Comparison of ENCODE assay signal across 8 cellular contexts in genomic region chr19:52748336-52748950, GRCh38. TPM values are rescaled to one million over a fixed set of nuclear protein-coding genes. Genes with fewer than 3 reads are reported as not detected.
DNase-seq lines count a peak whose midpoint lies in the region; ATAC-seq, FAIRE-seq and TF ChIP-seq lines count a peak whose summit lies in the region.

No MANE protein-coding gene starts in this region.

- peak overlapping the region; percentile 59 to 74 for H3K4me3 Mint-ChIP-seq in H9

- H3K79me1 ChIP-seq in H9 (ENCODE audit: insufficient read depth, low read depth, low read length, poor library complexity, severe bottlenecking): no peaks in the 10 kb centered on the region

- no peaks in the 10 kb centered on the region for H3K9me3 Mint-ChIP-seq in H9

- H3K27ac Mint-ChIP-seq in H9: no peak overlapping the region

- H3K23me2 ChIP-seq in H9 (ENCODE audit: insufficient read length, low read depth, low read length, poor library complexity, severe bottlenecking): peaks cover 3% of the 10 kb centered on the region

- H3K36me3 Mint-ChIP-seq in H9 (ENCODE audit: insufficient read depth in 1 of 3, low read depth in 3 of 3): no peaks in the 10 kb centered on the region

- peaks cover 2 to 16% of the 10 kb centered on the region in 2 experiments for H3K4me1 Mint-ChIP-seq in H9

- H4K8ac ChIP-seq in H9 (replicated peaks; ENCODE audit: insufficient read length, low read depth, low read length): no peak overlapping the region

- H3K4me3 ChIP-seq in AG04450 (ENCODE audit: low read depth, low read length) (no peak overlapping the region), ascending aorta (no peak overlapping the region), keratinocyte (ENCODE audit: control insufficient read depth in 2 of 3, extremely low read depth in 1 of 3, insufficient read depth in 2 of 3, low read depth in 1 of 3, low read length in 3 of 3) (no peak overlapping the region), upper lobe of left lung (no peak overlapping the region)

- no peak overlapping the region for H3K18ac ChIP-seq in H9 (ENCODE audit: insufficient read length, low read depth, low read length)

- no peaks in the 10 kb centered on the region for H3K9me1 ChIP-seq in keratinocyte (ENCODE audit: control insufficient read depth, extremely low read depth, insufficient read depth, low read length)

- H2AFZ ChIP-seq in H9 (ENCODE audit: low read length): peak overlapping the region; percentile 99
- H2AFZ ChIP-seq in keratinocyte (ENCODE audit: control insufficient read depth, low read length): no peak overlapping the region

- no peak for ATAC-seq in upper lobe of left lung (ENCODE audit: low FRiP score in 2 of 2)

- H4K91ac ChIP-seq in H9 (ENCODE audit: insufficient read length, low read depth, low read length): no peak overlapping the region

- H3K27me3 Mint-ChIP-seq in H9 (ENCODE audit: low read depth): peaks cover 6% of the 10 kb centered on the region; the same call in 1 of the 2 replicates

- no peak for TF ChIP-seq POLR2A in upper lobe of left lung (IDR thresholded peaks at IDR 0.05)

- no peaks in the 10 kb centered on the region for H4K20me1 ChIP-seq in H9 (ENCODE audit: control insufficient read depth, insufficient read depth, insufficient read length)
- no peaks in the 10 kb centered on the region for H4K20me1 ChIP-seq in keratinocyte (ENCODE audit: control insufficient read depth, extremely low read depth, insufficient read depth, low read length)

- no peak overlapping the region for H4K5ac ChIP-seq in H9 (ENCODE audit: insufficient read length, low read depth, low read length)

- H3K27ac ChIP-seq in AG04450 (ENCODE audit: low read depth, low read length): no peak overlapping the region
- no peak overlapping the region for H3K27ac ChIP-seq in H9 (ENCODE audit: insufficient read length, low read depth, low read length)
- no peak overlapping the region for H3K27ac ChIP-seq in ascending aorta
- no peak overlapping the region for H3K27ac ChIP-seq in keratinocyte (ENCODE audit: control insufficient read depth, insufficient read depth, low read length)
- H3K27ac ChIP-seq in upper lobe of left lung: no peak overlapping the region

- no peak overlapping the region for H3K4ac ChIP-seq in H9 (ENCODE audit: low read depth, low read length)

- H3K23ac ChIP-seq in H9 (ENCODE audit: insufficient read length, low read depth, low read length): no peak overlapping the region

- no peak overlapping the region for H2AK5ac ChIP-seq in H9 (ENCODE audit: insufficient read length, low read length)

- POLR2A ChIA-PET in AG04450 (lab: Yijun Ruan, JAX): no interaction called here

- H3K9ac ChIP-seq in H9 (ENCODE audit: extremely low read depth, insufficient read length, low read length) (peak overlapping the region; percentile 30), keratinocyte (ENCODE audit: control insufficient read depth, extremely low read depth, insufficient read depth, low read length) (no peak overlapping the region)

- WGBS in H9 (ENCODE audit: extremely low coverage, insufficient read length, low lambda C conversion rate): no CpG with 5 or more reads among the region's 8 CpGs
- 26 to 31% methylated on average over 8 of the region's 8 CpGs for WGBS in upper lobe of left lung, 2 donors

- H3K56ac ChIP-seq in H9 (ENCODE audit: insufficient read length, low read depth, low read length): no peak overlapping the region

- no peak overlapping the region for H2BK12ac ChIP-seq in H9 (ENCODE audit: insufficient read length, low read depth, low read length)

- no peak overlapping the region; the same call in 1 of the 2 replicates for H3K14ac ChIP-seq in H9 (ENCODE audit: insufficient read depth, low read length)

- FAIRE-seq in keratinocyte (lab: Jason Lieb, UNC): no peak

- no peak overlapping the region for H2BK20ac ChIP-seq in H9 (ENCODE audit: low read depth, low read length, poor library complexity, severe bottlenecking)

- TF ChIP-seq EP300 in upper lobe of left lung (IDR thresholded peaks at IDR 0.05): no peak

- H3K36me3 ChIP-seq in ascending aorta: no peaks in the 10 kb centered on the region
- H3K36me3 ChIP-seq in keratinocyte (ENCODE audit: control insufficient read depth in 2 of 2, extremely low read depth in 1 of 2, insufficient read depth in 2 of 2, low read length in 2 of 2): no peaks in the 10 kb centered on the region
- no peaks in the 10 kb centered on the region for H3K36me3 ChIP-seq in upper lobe of left lung

- no peak for DNase-seq in AG04450 (ENCODE audit: low read depth, low spot score)
- no peak for DNase-seq in H9
- DNase-seq in ascending aorta (ENCODE audit: low spot score in 2 of 2): no peak
- DNase-seq in keratinocyte (ENCODE audit: low read depth, low spot score): no peak
- no peak for DNase-seq in upper lobe of left lung
- no peak for DNase-seq in NCI-H1436 treated with DMSO at 0.1 percent for 48 hours (lab: John Stamatoyannopoulos, UW)
- DNase-seq in SKM-1 treated with dmso at 0.1 percent for 144 hours (lab: John Stamatoyannopoulos, UW; ENCODE audit: unreplicated experiment): no peak
- no peak for DNase-seq in activated naive CD4-positive, alpha-beta T cell (lab: John Stamatoyannopoulos, UW)

- dilution Hi-C loops in keratinocyte (cut with MboI; ENCODE audit: extremely low pct_ligation_motif_present, low sequenced_read_pairs): no loop called here

- H3K27me3 ChIP-seq in AG04450 (ENCODE audit: control insufficient read depth, insufficient read depth, low read length): no peaks in the 10 kb centered on the region
- no peaks in the 10 kb centered on the region for H3K27me3 ChIP-seq in H9 (ENCODE audit: insufficient read depth, low read length)
- no peaks in the 10 kb centered on the region for H3K27me3 ChIP-seq in ascending aorta
- no peaks in the 10 kb centered on the region for H3K27me3 ChIP-seq in keratinocyte (ENCODE audit: control insufficient read depth, extremely low read depth, insufficient read depth, low read length)
- H3K27me3 ChIP-seq in upper lobe of left lung: no peaks in the 10 kb centered on the region

- H3K9me3 ChIP-seq in AG04450 (ENCODE audit: control insufficient read depth, insufficient read depth, low read length) (peaks cover 8% of the 10 kb centered on the region), H9 (ENCODE audit: control insufficient read depth, low read depth, low read length) (no peaks in the 10 kb centered on the region), ascending aorta (no peaks in the 10 kb centered on the region), keratinocyte (ENCODE audit: control insufficient read depth, low read depth, low read length) (no peaks in the 10 kb centered on the region), upper lobe of left lung (no peaks in the 10 kb centered on the region)

- intact Hi-C loops in ascending aorta (cut with DNase I): no loop called here

- no peak overlapping the region for H3T11ph ChIP-seq in H9 (ENCODE audit: low read length)

- CTCF ChIA-PET in AG04450 (lab: Charles Lee): no interaction called here

- H2BK15ac ChIP-seq in H9 (ENCODE audit: low read depth, low read length): no peak overlapping the region

- H3K4me1 ChIP-seq in H9 (ENCODE audit: insufficient read depth, low read length): no peaks in the 10 kb centered on the region
- H3K4me1 ChIP-seq in ascending aorta: no peaks in the 10 kb centered on the region
- no peaks in the 10 kb centered on the region for H3K4me1 ChIP-seq in keratinocyte (ENCODE audit: control insufficient read depth, extremely low read depth, insufficient read depth, low read length)
- no peaks in the 10 kb centered on the region for H3K4me1 ChIP-seq in upper lobe of left lung

- TF ChIP-seq CTCF in AG04450 (IDR thresholded peaks at IDR 0.05; ENCODE audit: low read depth, low read length) (peak; percentile 28; the same call in 1 of the 2 replicates), H9 (conservative IDR thresholded peaks at IDR 0.05) (peak; percentile 73), ascending aorta (IDR thresholded peaks at IDR 0.05) (peak; percentile 21 to 57 (median 30)), keratinocyte (optimal IDR thresholded peaks at IDR 0.05 in 1 of 3, IDR thresholded peaks at IDR 0.05 in 1 of 3, conservative IDR thresholded peaks at IDR 0.05 in 1 of 3; ENCODE audit: extremely low read depth in 1 of 3, insufficient read depth in 2 of 3, low read length in 3 of 3) (peak in 2 of 3 experiments; percentile 16 to 21), upper lobe of left lung (IDR thresholded peaks at IDR 0.05) (peak; percentile 28 to 65 (median 48))

- H2BK5ac ChIP-seq in H9 (ENCODE audit: insufficient read length, low read length): no peak overlapping the region

- H3K79me2 ChIP-seq in H9 (ENCODE audit: insufficient read depth, low read length): no peaks in the 10 kb centered on the region
- no peaks in the 10 kb centered on the region for H3K79me2 ChIP-seq in keratinocyte (ENCODE audit: control insufficient read depth, insufficient read depth, low read length)

- H2BK120ac ChIP-seq in H9 (ENCODE audit: low read depth, low read length, poor library complexity, severe bottlenecking): no peak overlapping the region

- peak overlapping the region; percentile 72 for H3K4me2 ChIP-seq in H9 (ENCODE audit: insufficient read depth, insufficient read length, low read length)
- H3K4me2 ChIP-seq in keratinocyte (ENCODE audit: control insufficient read depth, extremely low read depth, insufficient read depth, low read depth, low read length): no peak overlapping the region

RNA-seq across cellular contexts. Expression of gene ZNF611, which starts 13.6 kb away (rescaled TPM):
- polyA plus RNA-seq in AG04450 (2011; rRNA removed): 7.2 and 7.5 TPM in 2 replicates
- polyA minus RNA-seq in AG04450 (2011; rRNA and poly(A)+ RNA removed): 14.0 and 21.1 TPM in 2 replicates
- 25.1 and 25.6 TPM in 2 replicates for total RNA-seq in H9 (2021)
- 13.1 TPM for total RNA-seq in ascending aorta
- 2.8 to 2.9 TPM (median 2.9 TPM) in 3 replicates for polyA plus RNA-seq in keratinocyte
- 3.1 TPM for polyA plus RNA-seq in keratinocyte (2011; ENCODE audit: low read depth)
- polyA plus RNA-seq in keratinocyte (2011; cell fraction: cytosol; rRNA removed): 1.2 and 2.7 TPM in 2 replicates
- 5.7 and 5.8 TPM in 2 replicates for polyA plus RNA-seq in keratinocyte (2011; cell fraction: nucleus; rRNA removed)
- 1.8 and 3.4 TPM in 2 replicates for polyA plus RNA-seq in keratinocyte (2012; ENCODE audit: low replicate concordance)
- polyA minus RNA-seq in keratinocyte: 3.2 to 15.9 TPM (median 8.4 TPM) in 3 replicates
- 3.1 TPM for polyA minus RNA-seq in keratinocyte (2011; cell fraction: cytosol; rRNA and poly(A)+ RNA removed)
- 7.3 and 14.6 TPM in 2 replicates for polyA minus RNA-seq in keratinocyte (2011; cell fraction: nucleus; rRNA and poly(A)+ RNA removed)
- total RNA-seq in upper lobe of left lung: 10 to 100 TPM in 5 of 6 donors, 1 to 10 TPM in 1; 9.0 to 44.0 (median 20.1) TPM

RNA-seq across cellular contexts. Expression of gene ZNF600, which starts 38.1 kb away (rescaled TPM):
- polyA plus RNA-seq in AG04450 (2011; rRNA removed): 3.6 and 4.7 TPM in 2 replicates
- 5.2 and 6.4 TPM in 2 replicates for polyA minus RNA-seq in AG04450 (2011; rRNA and poly(A)+ RNA removed)
- 8.0 and 9.3 TPM in 2 replicates for total RNA-seq in H9 (2021)
- 4.8 TPM for total RNA-seq in ascending aorta
- 5.0 to 8.5 TPM (median 7.6 TPM) in 3 replicates for polyA plus RNA-seq in keratinocyte
- polyA plus RNA-seq in keratinocyte (2011; ENCODE audit: low read depth): 7.4 TPM
- polyA plus RNA-seq in keratinocyte (2011; cell fraction: cytosol; rRNA removed): 2.8 and 5.6 TPM in 2 replicates
- polyA plus RNA-seq in keratinocyte (2011; cell fraction: nucleus; rRNA removed): 25.8 and 26.0 TPM in 2 replicates
- 4.8 and 12.1 TPM in 2 replicates for polyA plus RNA-seq in keratinocyte (2012; ENCODE audit: low replicate concordance)
- polyA minus RNA-seq in keratinocyte: 2.9 to 11.2 TPM (median 9.1 TPM) in 3 replicates
- polyA minus RNA-seq in keratinocyte (2011; cell fraction: cytosol; rRNA and poly(A)+ RNA removed): 3.8 TPM
- 8.7 and 17.0 TPM in 2 replicates for polyA minus RNA-seq in keratinocyte (2011; cell fraction: nucleus; rRNA and poly(A)+ RNA removed)
- total RNA-seq in upper lobe of left lung: 10 to 100 TPM in 5 of 6 donors, 1 to 10 TPM in 1; 9.4 to 68.1 (median 11.1) TPM

Comparison
In these comparisons a context has a peak if more than half of its experiments do, and no peak if none do; other contexts are left out.
1. CTCF ChIP-seq: peak in every context shown above with its lines; median percentile 73 in H9; 48 in upper lobe of left lung; 30 in ascending aorta; 28 in AG04450; 18 in keratinocyte.